Comparison of ENCODE assay signal across 30 cellular contexts in the genomic region with DNA sequence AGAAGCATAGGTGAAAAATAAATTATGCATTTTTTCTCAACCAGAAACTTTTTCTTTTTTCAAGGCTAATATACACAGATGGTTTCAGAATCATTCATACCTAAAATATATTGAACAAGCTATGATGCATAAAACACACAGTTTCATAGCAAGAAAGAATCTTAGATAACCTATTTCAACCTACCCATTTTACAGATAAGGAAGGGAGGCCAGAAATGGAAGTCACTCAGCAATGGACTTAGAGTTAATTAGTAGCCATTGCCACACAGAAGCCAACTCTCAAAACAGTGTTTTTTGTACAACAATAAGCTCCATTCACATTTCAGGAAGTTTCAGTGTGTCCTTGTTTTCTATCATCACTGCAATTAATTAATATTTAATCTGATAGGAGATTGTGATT. TPM values are rescaled to one million over a fixed set of nuclear protein-coding genes. Genes with fewer than 3 reads are reported as not detected.
"Had no signal": no experiment of that assay in that cellular context is flagged by ENCODE, and none has a peak within 500 bp of the region (broad histone marks: within the 10 kb centered on the region; RNA-seq: fewer than 3 reads in every experiment).

No MANE protein-coding gene starts in this region.

- FAIRE-seq: pancreas had no signal

- H3K4me3 ChIP-seq: left ventricle myocardium inferior, lung, pancreas, skin epidermis, tibial nerve, uterus had no signal

- DNase-seq: islet precursor cell; left ventricle myocardium inferior; mesendoderm; naive B cell; nucleus accumbens; pancreas; retina; right cardiac atrium; stimulated activated CD4-positive, alpha-beta T cell treated with anti-CD3 and anti-CD28 coated beads, Interleukin-1b, Interleukin-23, amount 100 ng/mL, for 48 hours; stimulated activated CD4-positive, alpha-beta T cell treated with anti-CD3 and anti-CD28 coated beads, Interleukin-2, amount 100 ng/mL, for 48 hours; stimulated activated CD4-positive, alpha-beta T cell treated with anti-CD3 and anti-CD28 coated beads, Interleukin-4, amount 100 ng/mL, for 4 hours; stimulated activated CD8-positive, alpha-beta memory T cell treated with anti-CD3 and anti-CD28 coated beads, Interleukin-4, amount 100 ng/mL, for 48 hours; stimulated activated naive CD4-positive, alpha-beta T cell treated with Interleukin-2 at 50 U/mL for 16 hours; stimulated activated naive CD8-positive, alpha-beta T cell treated with anti-CD3 and anti-CD28 coated beads, Interleukin-15, amount 100 ng/mL, for 72 hours; substantia nigra; uterus had no signal

- H3K27me3 ChIP-seq: pancreas, tibial nerve, uterus had no signal

- H3K36me3 ChIP-seq: left ventricle myocardium inferior, pancreas, tibial nerve, uterus had no signal

- H3K27ac ChIP-seq: left ventricle myocardium inferior, skin epidermis, tibial nerve, uterus had no signal

- H3K4me1 ChIP-seq: pancreas, tibial nerve, uterus had no signal

- H3K9me3 ChIP-seq: left ventricle myocardium inferior, pancreas, tibial nerve, uterus had no signal

RNA-seq across cellular contexts. Expression of a gene that starts 27.5 kb away (rescaled TPM):
- total RNA-seq: kidney epithelial cell; lung; mesothelial cell of epicardium; mononuclear cell; natural killer cell treated with Interleukin-12 subunit alpha and Interleukin-12 subunit beta and Interleukin-15 and Interleukin-18, amount 100 ng/mL, for 72 hours; neural crest cell; osteoblast; pancreas; progenitor cell of endocrine pancreas; pulmonary artery endothelial cell; sciatic nerve; temporal lobe; tibial nerve; ureter; uterus had no signal
- polyA plus RNA-seq: lung had no signal
